8 cellular contexts compared by ENCODE assay signal in genomic region chr10:35335718-35336083, GRCh38. TPM values are rescaled to one million over a fixed set of nuclear protein-coding genes. Genes with fewer than 3 reads are reported as not detected.
A peak's percentile ranks its signal among the peaks of the same experiment; 100 is the strongest.
DNase-seq lines count a peak whose midpoint lies in the region; ATAC-seq and TF ChIP-seq lines count a peak whose summit lies in the region.

No MANE protein-coding gene starts in this region.

- H3K36me3 Mint-ChIP-seq in activated CD4-positive, alpha-beta memory T cell treated with anti-CD3 and anti-CD28 coated beads, Interleukin-2, amount 10 ng/mL, durations not matched to agents 7 days and 5 days (ENCODE audit: low read depth) = peaks cover 22% of the 10 kb centered on the region

- H3K9me3 Mint-ChIP-seq in activated CD4-positive, alpha-beta memory T cell treated with anti-CD3 and anti-CD28 coated beads, Interleukin-2, amount 10 ng/mL, durations not matched to agents 7 days and 5 days = no peaks in the 10 kb centered on the region

- peak; percentile 3 for ATAC-seq in HG03432 (IDR thresholded peaks at IDR 0.05; ENCODE audit: unreplicated experiment)

- peak overlapping the region; percentile 75 for H3K4me2 ChIP-seq in parathyroid adenoma (ENCODE audit: low read length)

- POLR2A ChIA-PET in activated CD4-positive, alpha-beta memory T cell treated with anti-CD3 and anti-CD28 coated beads, Interleukin-2, amount 10 ng/mL, durations not matched to agents 7 days and 5 days (lab: Charles Lee) = interaction anchor here (0.7 to 2.2 kb wide), 5 partner anchors 15 to 208 kb away, joined by 3 to 8 read pairs (median 3); partner anchors contain the start of gene CREM

- H3K9ac ChIP-seq in parathyroid adenoma = peak overlapping the region; percentile 51

- H3K4me1 ChIP-seq in parathyroid adenoma = peaks cover 11% of the 10 kb centered on the region

- TF ChIP-seq CTCF in fibroblast of mammary gland (conservative IDR thresholded peaks at IDR 0.05; ENCODE audit: control insufficient read depth, insufficient read depth, low read depth, low read length) = no peak
- no peak for TF ChIP-seq CTCF in parathyroid adenoma (IDR thresholded peaks at IDR 0.05)

- H3K36me3 ChIP-seq in parathyroid adenoma (ENCODE audit: control insufficient read depth, insufficient read depth, low read length) = no peaks in the 10 kb centered on the region

- H3K27ac Mint-ChIP-seq in activated CD4-positive, alpha-beta memory T cell treated with anti-CD3 and anti-CD28 coated beads, Interleukin-2, amount 10 ng/mL, durations not matched to agents 7 days and 5 days = peak overlapping the region; percentile 71

- H3K27me3 Mint-ChIP-seq in activated CD4-positive, alpha-beta memory T cell treated with anti-CD3 and anti-CD28 coated beads, Interleukin-2, amount 10 ng/mL, durations not matched to agents 7 days and 5 days = no peaks in the 10 kb centered on the region

- peak overlapping the region; percentile 87 for H3K4me3 Mint-ChIP-seq in activated CD4-positive, alpha-beta memory T cell treated with anti-CD3 and anti-CD28 coated beads, Interleukin-2, amount 10 ng/mL, durations not matched to agents 7 days and 5 days

- H3K4me1 Mint-ChIP-seq in activated CD4-positive, alpha-beta memory T cell treated with anti-CD3 and anti-CD28 coated beads, Interleukin-2, amount 10 ng/mL, durations not matched to agents 7 days and 5 days = peaks cover 58% of the 10 kb centered on the region

- DNase-seq in NCI-H146 (lab: John Stamatoyannopoulos, UW) (peak; percentile 24), NCI-H146 treated with DMSO at 0.1 percent for 48 hours (lab: John Stamatoyannopoulos, UW; ENCODE audit: unreplicated experiment) (no peak), fibroblast of mammary gland (ENCODE audit: low read depth) (peak; percentile 22), NCI-H1048 (lab: John Stamatoyannopoulos, UW) (no peak)
- peak; percentile 35 for DNase-seq in activated CD4-positive, alpha-beta memory T cell treated with anti-CD3 and anti-CD28 coated beads, Interleukin-2, amount 10 ng/mL, durations not matched to agents 7 days and 5 days
- DNase-seq in activated CD4-positive, CD25-positive, alpha-beta regulatory T cell (lab: John Stamatoyannopoulos, UW) = no peak

- peak overlapping the region; percentile 70 for H3K27ac ChIP-seq in parathyroid adenoma

- peak overlapping the region; percentile 95 for H2AFZ ChIP-seq in parathyroid adenoma

- no peaks in the 10 kb centered on the region for H3K27me3 ChIP-seq in parathyroid adenoma (ENCODE audit: control insufficient read depth, insufficient read depth, low read length)

- H3K4me3 ChIP-seq in fibroblast of mammary gland (ENCODE audit: control insufficient read depth, low read depth, low read length) (peak overlapping the region; percentile 81), parathyroid adenoma (ENCODE audit: low read depth, low read length) (peak overlapping the region; percentile 78)

- CTCF ChIA-PET in activated CD4-positive, alpha-beta memory T cell treated with anti-CD3 and anti-CD28 coated beads, Interleukin-2, amount 10 ng/mL, durations not matched to agents 7 days and 5 days (lab: Charles Lee) = no interaction called here

- peaks cover 6% of the 10 kb centered on the region for H3K79me2 ChIP-seq in parathyroid adenoma

- no peaks in the 10 kb centered on the region for H3K9me3 ChIP-seq in parathyroid adenoma (ENCODE audit: control insufficient read depth, low read length)

RNA-seq across cellular contexts. Expression of gene CCNY, which starts 0.6 kb away (rescaled TPM):
- total RNA-seq in activated CD4-positive, alpha-beta memory T cell treated with anti-CD3 and anti-CD28 coated beads, Interleukin-2, amount 10 ng/mL, durations not matched to agents 7 days and 5 days = 10 to 100 TPM; 49.3 to 56.7 TPM

Comparison
In these comparisons a context has a peak if more than half of its experiments do, and no peak if none do; other contexts are left out.
1. DNase-seq: peak in NCI-H146 (single experiment), activated CD4-positive, alpha-beta memory T cell treated with anti-CD3 and anti-CD28 coated beads, Interleukin-2, amount 10 ng/mL, durations not matched to agents 7 days and 5 days (single experiment) and fibroblast of mammary gland (single experiment); none in NCI-H146 treated with DMSO at 0.1 percent for 48 hours (single experiment), activated CD4-positive, CD25-positive, alpha-beta regulatory T cell (0 of 4) and NCI-H1048 (single experiment).